8 cellular contexts compared by ENCODE assay signal in genomic region chr1:121558034-121558433, GRCh38.
DNase-seq lines count a peak whose midpoint lies in the region; ATAC-seq and TF ChIP-seq lines count a peak whose summit lies in the region.
"Not testable (repeated sequence)": the region's sequence is repeated elsewhere in the genome, so short reads cannot be mapped to it uniquely, and the experiment has no call there.

No MANE protein-coding gene starts in this region.

- not testable (repeated sequence) for H3K36me3 Mint-ChIP-seq in activated CD8-positive, alpha-beta T cell treated with anti-CD3 and anti-CD28 coated beads for 36 hours (ENCODE audit: low read depth); effector memory CD8-positive, alpha-beta T cell (ENCODE audit: insufficient read depth)

- peaks cover 25% of the 10 kb centered on the region for H3K4me1 Mint-ChIP-seq in activated CD8-positive, alpha-beta T cell treated with anti-CD3 and anti-CD28 coated beads for 36 hours (ENCODE audit: low read depth)
- H3K4me1 Mint-ChIP-seq in effector memory CD8-positive, alpha-beta T cell (ENCODE audit: low read depth in 2 of 2), result not testable (repeated sequence)

- not testable (repeated sequence) for H3K9me2 ChIP-seq in PC-3 (replicated peaks; ENCODE audit: low read length)

- TF ChIP-seq CTCF in HEK293 (tag by site-specific recombination; IDR thresholded peaks at IDR 0.05); PC-3 (conservative IDR thresholded peaks at IDR 0.05; ENCODE audit: low read depth, low read length); activated CD8-positive, alpha-beta T cell treated with anti-CD3 and anti-CD28 coated beads for 36 hours (IDR thresholded peaks at IDR 0.05): not testable (repeated sequence)

- H2BK120ac ChIP-seq in mesenchymal stem cell (ENCODE audit: low read depth, low read length), result not testable (repeated sequence)

- not testable (repeated sequence) for H3K27me3 Mint-ChIP-seq in activated CD8-positive, alpha-beta T cell treated with anti-CD3 and anti-CD28 coated beads for 36 hours; effector memory CD8-positive, alpha-beta T cell

- intact Hi-C loops in PC-3 (cut with micrococcal nuclease); activated CD8-positive, alpha-beta T cell treated with anti-CD3 and anti-CD28 coated beads for 36 hours (cut with micrococcal nuclease): not testable (repeated sequence)

- not testable (repeated sequence) for H3K27me3 ChIP-seq in ACC112 (ENCODE audit: insufficient read depth, low read length); PC-3 (ENCODE audit: low read length); adipocyte (replicated peaks; ENCODE audit: control insufficient read depth, insufficient read depth, low read length); mesenchymal stem cell (ENCODE audit: control insufficient read depth in 1 of 2, insufficient read depth in 1 of 2, low read length in 2 of 2); skeletal muscle satellite cell (ENCODE audit: control insufficient read depth, insufficient read depth, low read length)

- 79% methylated on average over 1 of the region's 1 CpG for WGBS in mesenchymal stem cell

- not testable (repeated sequence) for H3K79me1 ChIP-seq in mesenchymal stem cell (replicated peaks; ENCODE audit: low read length, poor library complexity, severe bottlenecking)

- H3K18ac ChIP-seq in mesenchymal stem cell (ENCODE audit: low read depth in 1 of 2, low read length in 2 of 2), result not testable (repeated sequence)

- H3K4me1 ChIP-seq in ACC112 (ENCODE audit: control insufficient read depth, insufficient read depth, low read length, unreplicated experiment); HEK293 (ENCODE audit: control insufficient read depth, insufficient read depth, low read length); PC-3 (ENCODE audit: insufficient read depth, low read length); adipocyte (ENCODE audit: control insufficient read depth, insufficient read depth, low read length); mesenchymal stem cell (ENCODE audit: control insufficient read depth, insufficient read depth, low read depth, low read length): not testable (repeated sequence)
- peaks cover 11% of the 10 kb centered on the region for H3K4me1 ChIP-seq in skeletal muscle satellite cell (ENCODE audit: control insufficient read depth, insufficient read depth, low read length)

- not testable (repeated sequence) for H2BK12ac ChIP-seq in mesenchymal stem cell (ENCODE audit: low read length in 2 of 2)

- not testable (repeated sequence) for DNase-seq in PC-3; activated CD8-positive, alpha-beta T cell treated with anti-CD3 and anti-CD28 coated beads for 36 hours; adipocyte (ENCODE audit: low read depth); effector memory CD8-positive, alpha-beta T cell
- peak; percentile 7 for DNase-seq in mesenchymal stem cell

- not testable (repeated sequence) for H3K14ac ChIP-seq in mesenchymal stem cell (ENCODE audit: low read length in 2 of 2)

- not testable (repeated sequence) for H3K4ac ChIP-seq in mesenchymal stem cell (ENCODE audit: low read depth in 1 of 2, low read length in 2 of 2)

- H4K20me1 ChIP-seq in PC-3 (ENCODE audit: low read length), result not testable (repeated sequence)

- not testable (repeated sequence) for H3K9me3 Mint-ChIP-seq in activated CD8-positive, alpha-beta T cell treated with anti-CD3 and anti-CD28 coated beads for 36 hours; effector memory CD8-positive, alpha-beta T cell

- H3K36me3 ChIP-seq in ACC112 (ENCODE audit: insufficient read depth, low read length); HEK293 (ENCODE audit: control insufficient read depth in 2 of 2, insufficient read depth in 1 of 2, low read length in 2 of 2); PC-3 (ENCODE audit: low read depth, low read length); adipocyte (ENCODE audit: control insufficient read depth, insufficient read depth, low read length, severe bottlenecking); mesenchymal stem cell (ENCODE audit: control insufficient read depth in 1 of 2, insufficient read depth in 2 of 2, low read depth in 1 of 2, low read length in 2 of 2); skeletal muscle satellite cell (ENCODE audit: insufficient read depth, low read length): not testable (repeated sequence)

- H3K4me3 ChIP-seq in ACC112 (ENCODE audit: low read depth, low read length), result peak overlapping the region; percentile 41
- H3K4me3 ChIP-seq in HEK293 (ENCODE audit: low read depth, low read length); PC-3 (ENCODE audit: low read length); mesenchymal stem cell (ENCODE audit: insufficient read depth in 1 of 2, low read depth in 1 of 2, low read length in 2 of 2); skeletal muscle satellite cell (ENCODE audit: low read length): not testable (repeated sequence)
- peak overlapping the region; percentile 24 for H3K4me3 ChIP-seq in adipocyte (ENCODE audit: low read length)

- H2BK15ac ChIP-seq in mesenchymal stem cell (ENCODE audit: low read depth, poor library complexity, severe bottlenecking), result not testable (repeated sequence)

- H3F3A ChIP-seq in PC-3 (ENCODE audit: low read length, unreplicated experiment), result not testable (repeated sequence)

- not testable (repeated sequence) for ATAC-seq in PC-3; activated CD8-positive, alpha-beta T cell treated with anti-CD3 and anti-CD28 coated beads for 36 hours; effector memory CD8-positive, alpha-beta T cell (replicated peaks)

- not testable (repeated sequence) for H3K23ac ChIP-seq in mesenchymal stem cell (ENCODE audit: low read length in 2 of 2)

- POLR2A ChIA-PET in HEK293 (lab: Yijun Ruan, JAX); PC-3 (lab: Charles Lee; ENCODE audit: unreplicated experiment); activated CD8-positive, alpha-beta T cell treated with anti-CD3 and anti-CD28 coated beads for 36 hours (lab: Charles Lee): not testable (repeated sequence)

- peak overlapping the region; percentile 25; the same call in 1 of the 2 replicates for H3K4me2 ChIP-seq in PC-3 (ENCODE audit: low read length)
- not testable (repeated sequence) for H3K4me2 ChIP-seq in mesenchymal stem cell (ENCODE audit: low read length, poor library complexity, severe bottlenecking)
- peak overlapping the region; percentile 31 for H3K4me2 ChIP-seq in skeletal muscle satellite cell (ENCODE audit: low read length)

- H2AFZ ChIP-seq in ACC112 (ENCODE audit: low read length, unreplicated experiment), result peak overlapping the region; percentile 58
- H2AFZ ChIP-seq in PC-3 (ENCODE audit: low read length); mesenchymal stem cell (ENCODE audit: low read depth, low read length): not testable (repeated sequence)

- H3K79me2 ChIP-seq in ACC112 (ENCODE audit: control insufficient read depth, insufficient read depth, low read length, unreplicated experiment); PC-3 (ENCODE audit: low read length): not testable (repeated sequence)

- not testable (repeated sequence) for H4K8ac ChIP-seq in mesenchymal stem cell (ENCODE audit: low read length)

- not testable (repeated sequence) for H2BK5ac ChIP-seq in mesenchymal stem cell (ENCODE audit: low read depth, low read length, poor library complexity, severe bottlenecking)

- CTCF ChIA-PET in HEK293 (lab: Yijun Ruan, JAX); PC-3 (lab: Charles Lee); activated CD8-positive, alpha-beta T cell treated with anti-CD3 and anti-CD28 coated beads for 36 hours (lab: Charles Lee): not testable (repeated sequence)

- not testable (repeated sequence) for H4K91ac ChIP-seq in mesenchymal stem cell (ENCODE audit: low read length)

- peak overlapping the region; percentile 75 for H3K27ac ChIP-seq in ACC112 (ENCODE audit: low read depth, low read length)
- not testable (repeated sequence) for H3K27ac ChIP-seq in HEK293 (ENCODE audit: extremely low read depth, low read depth, low read length); PC-3 (ENCODE audit: low read length); mesenchymal stem cell (ENCODE audit: low read length, poor library complexity, severe bottlenecking)

- not testable (repeated sequence) for H2AK5ac ChIP-seq in mesenchymal stem cell (ENCODE audit: low read length, severe bottlenecking)

- not testable (repeated sequence) for BruUV-seq in PC-3 (replicated peaks; lab: Mats Ljungman, UMichigan)

- H3K9ac ChIP-seq in PC-3 (ENCODE audit: low read length), result not testable (repeated sequence)
- peak overlapping the region; percentile 37 for H3K9ac ChIP-seq in adipocyte (ENCODE audit: low read length)
- H3K9ac ChIP-seq in mesenchymal stem cell (ENCODE audit: low read length), result peak overlapping the region; percentile 79
- peak overlapping the region; percentile 66 for H3K9ac ChIP-seq in skeletal muscle satellite cell (ENCODE audit: low read depth, low read length)

- peak overlapping the region; percentile 40 for H3K27ac Mint-ChIP-seq in activated CD8-positive, alpha-beta T cell treated with anti-CD3 and anti-CD28 coated beads for 36 hours
- peak overlapping the region in 1 of 2 donors; percentile 27 for H3K27ac Mint-ChIP-seq in effector memory CD8-positive, alpha-beta T cell

- not testable (repeated sequence) for H3K9me3 ChIP-seq in HEK293 (ENCODE audit: control insufficient read depth, insufficient read depth, low read depth, low read length); PC-3 (ENCODE audit: low read length); adipocyte (ENCODE audit: control insufficient read depth, low read length); mesenchymal stem cell (ENCODE audit: control insufficient read depth, low read length); skeletal muscle satellite cell (replicated peaks; ENCODE audit: low read length)

- not testable (repeated sequence) for H3K4me3 Mint-ChIP-seq in activated CD8-positive, alpha-beta T cell treated with anti-CD3 and anti-CD28 coated beads for 36 hours
- peak overlapping the region; percentile 30 to 43 for H3K4me3 Mint-ChIP-seq in effector memory CD8-positive, alpha-beta T cell

TF ChIP-seq in HEK293, 187 proteins besides CTCF, POLR2A, EP300 and RAD21:
- peak; percentile 83 for TF ChIP-seq PRDM1 (tag by site-specific recombination; IDR thresholded peaks at IDR 0.05)
